1 cellular context compared by ENCODE assay signal in genomic region chr9:116952434-116952805, GRCh38.
A peak's percentile ranks its signal among the peaks of the same experiment; 100 is the strongest.
TF ChIP-seq lines count a peak whose summit lies in the region.

No MANE protein-coding gene starts in this region.

TF ChIP-seq in IMR-90, 13 proteins besides CTCF, POLR2A, EP300 and RAD21:
- TF ChIP-seq ELK1 (IDR thresholded peaks at IDR 0.05; ENCODE audit: borderline replicate concordance, low read depth, low read length) (no peak), MAFK (IDR thresholded peaks at IDR 0.05; ENCODE audit: low read depth, low read length) (0 out of 2 replicates have a peak, but pooled peaks have one; percentile 0), MAZ (IDR thresholded peaks at IDR 0.05; ENCODE audit: borderline replicate concordance, low read depth, low read length) (no peak), RCOR1 (IDR thresholded peaks at IDR 0.05; ENCODE audit: insufficient replicate concordance, low read length) (peak; percentile 27)
